In genomic region chr9:135243201-135244190, GRCh38 we compare ENCODE assay signal across 13 cellular contexts.
DNase-seq lines count a peak whose midpoint lies in the region; ATAC-seq, FAIRE-seq and TF ChIP-seq lines count a peak whose summit lies in the region.
"Had no signal": no experiment of that assay in that cellular context is flagged by ENCODE, and none has a peak within 500 bp of the region (broad histone marks: within the 10 kb centered on the region; RNA-seq: fewer than 3 reads in every experiment).

No MANE protein-coding gene starts in this region.

- peak overlapping the region; percentile 65 for H3K27ac ChIP-seq in angular gyrus (ENCODE audit: low read depth, low read length)
- H3K27ac ChIP-seq in kidney (ENCODE audit: low read depth in 2 of 2, low read length in 2 of 2), result no peak overlapping the region
- no peak overlapping the region for H3K27ac ChIP-seq in upper lobe of right lung
- H3K27ac ChIP-seq: C4-2B had no signal

- intact Hi-C loops in Right ventricle myocardium inferior (cut with DNase I), result loop anchor here (2.0 kb wide), 1 partner anchor 59 kb away; no protein-coding TSS in a partner anchor
- intact Hi-C loops in left cardiac atrium (cut with DNase I), result no loop called here
- intact Hi-C loops in kidney (cut with DNase I), result no loop called here
- intact Hi-C loops in upper lobe of right lung (cut with DNase I), result no loop called here

- TF ChIP-seq CTCF in kidney (IDR thresholded peaks at IDR 0.05; ENCODE audit: borderline replicate concordance, extremely low read depth, insufficient read depth) (no peak), upper lobe of right lung (IDR thresholded peaks at IDR 0.05) (no peak)

- H3K9ac ChIP-seq in kidney (ENCODE audit: low read length in 2 of 2), result no peak overlapping the region

- H3K4me1 ChIP-seq in kidney (ENCODE audit: control insufficient read depth in 1 of 2, insufficient read depth in 1 of 2, low read depth in 1 of 2, low read length in 2 of 2) (no peaks in the 10 kb centered on the region), upper lobe of right lung (no peaks in the 10 kb centered on the region)

- H3K36me3 ChIP-seq in kidney (ENCODE audit: control insufficient read depth in 1 of 2, insufficient read depth in 2 of 2, low read length in 2 of 2), result no peaks in the 10 kb centered on the region
- no peaks in the 10 kb centered on the region for H3K36me3 ChIP-seq in upper lobe of right lung

- ATAC-seq in Right ventricle myocardium inferior (no peak), left cardiac atrium (no peak), upper lobe of right lung (no peak)

- peak; percentile 23 for DNase-seq in Right ventricle myocardium inferior (ENCODE audit: missing footprints)
- DNase-seq in left cardiac atrium, result no peak
- peak; percentile 63 for DNase-seq in kidney
- peak; percentile 58 for DNase-seq in upper lobe of right lung
- DNase-seq in NCI-H2196 treated with DMSO at 0.1 percent for 48 hours (lab: John Stamatoyannopoulos, UW; ENCODE audit: unreplicated experiment), result no peak
- no peak for DNase-seq in NCI-H1436 (lab: John Stamatoyannopoulos, UW)
- no peak for DNase-seq in inferior parietal cortex (ENCODE audit: extremely low spot score)
- DNase-seq: 8988T, HCEC 1CT had no signal

- H3K9me3 ChIP-seq in kidney (ENCODE audit: control insufficient read depth in 1 of 2, low read length in 2 of 2), result no peaks in the 10 kb centered on the region
- H3K9me3 ChIP-seq in upper lobe of right lung, result no peaks in the 10 kb centered on the region

- no peak for FAIRE-seq in kidney (lab: Jason Lieb, UNC)
- FAIRE-seq: GM12892, GM19239 had no signal

- H3K4me3 ChIP-seq in kidney (ENCODE audit: low read length in 2 of 2) (no peak overlapping the region), upper lobe of right lung (no peak overlapping the region)

- H3K27me3 ChIP-seq in upper lobe of right lung, result peaks cover 22% of the 10 kb centered on the region

Comparison
In these comparisons a context has a peak if more than half of its experiments do, and no peak if none do; other contexts are left out.
1. DNase-seq: peak in Right ventricle myocardium inferior (single experiment), kidney (single experiment) and upper lobe of right lung (single experiment); none in left cardiac atrium (single experiment), NCI-H2196 treated with DMSO at 0.1 percent for 48 hours (single experiment), NCI-H1436 (single experiment) and inferior parietal cortex (single experiment).